8 cellular contexts compared by ENCODE assay signal in the genomic region with DNA sequence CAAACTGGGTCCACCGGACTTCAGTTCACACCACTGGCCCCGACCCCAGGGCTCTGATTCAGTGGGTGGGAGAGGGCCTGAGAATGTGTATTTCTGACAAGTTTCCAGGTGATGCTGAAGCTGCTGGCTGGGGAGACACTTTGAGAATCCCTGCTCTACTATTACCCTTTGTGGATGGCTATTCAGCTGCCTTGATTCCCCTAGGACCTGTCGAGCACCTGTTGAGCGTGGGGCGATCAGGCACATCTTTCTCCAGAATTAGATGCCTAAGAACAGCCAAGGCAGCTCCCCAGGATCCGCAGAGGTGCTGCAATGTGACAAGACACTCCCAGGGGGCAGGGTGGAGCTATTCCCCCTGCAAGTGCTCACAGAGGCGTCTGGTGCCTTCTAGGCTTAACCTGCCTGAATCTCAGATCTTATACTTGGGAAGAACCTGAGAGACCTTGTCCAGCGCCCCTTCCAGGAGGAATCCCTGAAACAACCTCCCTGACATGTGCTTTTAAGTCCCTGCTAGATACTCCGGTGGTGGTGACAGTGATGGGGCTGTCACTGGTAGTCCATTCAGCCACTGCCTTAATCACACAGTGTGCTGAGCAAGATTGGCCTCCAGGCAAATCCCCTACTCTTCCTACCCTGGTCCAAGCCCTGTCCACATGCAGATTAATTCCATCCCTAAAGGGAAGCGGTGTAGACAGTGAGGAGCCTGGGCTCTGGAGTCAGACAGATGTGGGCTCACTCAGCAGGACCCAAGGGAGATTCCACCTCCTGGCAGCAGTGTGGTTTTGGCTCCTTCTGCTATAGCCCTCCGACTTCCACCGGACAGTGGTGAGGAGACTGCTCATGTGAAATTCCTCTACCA. TPM values are rescaled to one million over a fixed set of nuclear protein-coding genes. Genes with fewer than 3 reads are reported as not detected.
DNase-seq lines count a peak whose midpoint lies in the region; ATAC-seq, FAIRE-seq and TF ChIP-seq lines count a peak whose summit lies in the region.

No MANE protein-coding gene starts in this region.

- H3K9ac ChIP-seq in SK-N-SH (no peak overlapping the region), kidney (ENCODE audit: low read length in 2 of 2) (no peak overlapping the region)

- intact Hi-C loops in kidney (cut with DNase I): no loop called here
- intact Hi-C loops in uterus (cut with DNase I; ENCODE audit: low total_unique reads): no loop called here

- H3K27me3 ChIP-seq in SK-N-SH (ENCODE audit: insufficient read depth) (peaks cover 16% of the 10 kb centered on the region), uterus (no peaks in the 10 kb centered on the region)

- no peak for FAIRE-seq in kidney (lab: Jason Lieb, UNC)

- H2AFZ ChIP-seq in SK-N-SH (ENCODE audit: low read depth): no peak overlapping the region

- H3K4me3 ChIP-seq in SK-N-SH (ENCODE audit: low read depth in 2 of 2, low read length in 1 of 2) (no peak overlapping the region), kidney (ENCODE audit: low read length in 2 of 2) (no peak overlapping the region), uterus (no peak overlapping the region)

- peak; percentile 37; the same call in 1 of the 2 replicates for TF ChIP-seq RAD21 in SK-N-SH (IDR thresholded peaks at IDR 0.05; ENCODE audit: low read length)

- 47% methylated on average over 11 of the region's 12 CpGs for WGBS in SK-N-SH (ENCODE audit: low lambda C conversion rate)

- H3K4me1 ChIP-seq in SK-N-SH (ENCODE audit: control insufficient read depth in 1 of 2, insufficient read depth in 2 of 2, low read depth in 1 of 2, low read length in 1 of 2) (peaks cover 6 to 7% of the 10 kb centered on the region in 2 experiments; a peak in 2 of 4 replicates), kidney (ENCODE audit: control insufficient read depth in 1 of 2, insufficient read depth in 1 of 2, low read depth in 1 of 2, low read length in 2 of 2) (no peaks in the 10 kb centered on the region), uterus (no peaks in the 10 kb centered on the region)

- peak; percentile 88 for DNase-seq in DMS 273 treated with DMSO at 0.1 percent for 48 hours (lab: John Stamatoyannopoulos, UW)
- peak; percentile 17 for DNase-seq in HK-2 (ENCODE audit: unreplicated experiment)
- peak; percentile 65 for DNase-seq in SK-N-SH
- peak; percentile 58 for DNase-seq in kidney
- no peak for DNase-seq in uterus
- no peak for DNase-seq in OCI-M2 (lab: John Stamatoyannopoulos, UW; ENCODE audit: unreplicated experiment)
- DNase-seq in NCI-H1930 (lab: John Stamatoyannopoulos, UW): no peak

- CTCF ChIA-PET in SK-N-SH (lab: Yijun Ruan, JAX): interaction anchor here (0.8 to 4.9 kb wide), 10 partner anchors 8 to 312 kb away, joined by 3 to 21 read pairs (median 4); a partner anchor contains a TSS

- H3K36me3 ChIP-seq in SK-N-SH (replicated peaks in 1 of 2; ENCODE audit: control insufficient read depth in 1 of 2, insufficient read depth in 2 of 2, low read length in 1 of 2): no peaks in the 10 kb centered on the region
- H3K36me3 ChIP-seq in kidney (ENCODE audit: control insufficient read depth in 1 of 2, insufficient read depth in 2 of 2, low read length in 2 of 2): no peaks in the 10 kb centered on the region
- no peaks in the 10 kb centered on the region for H3K36me3 ChIP-seq in uterus

- ATAC-seq in HG03196 (IDR thresholded peaks at IDR 0.05; ENCODE audit: unreplicated experiment): no peak

- TF ChIP-seq CTCF in SK-N-SH (IDR thresholded peaks at IDR 0.05) (peak; percentile 46; the same call in 1 of the 2 replicates), kidney (IDR thresholded peaks at IDR 0.05; ENCODE audit: borderline replicate concordance, extremely low read depth, insufficient read depth) (no peak), uterus (IDR thresholded peaks at IDR 0.05) (no peak)

- H3K4me2 ChIP-seq in SK-N-SH: no peak overlapping the region

- no peak for TF ChIP-seq EP300 in SK-N-SH (IDR thresholded peaks at IDR 0.05; ENCODE audit: borderline replicate concordance in 1 of 2, low read depth in 1 of 2, low read length in 1 of 2)

- H3K9me3 ChIP-seq in SK-N-SH (no peaks in the 10 kb centered on the region), kidney (ENCODE audit: control insufficient read depth in 1 of 2, low read length in 2 of 2) (no peaks in the 10 kb centered on the region), uterus (no peaks in the 10 kb centered on the region)

- POLR2A ChIA-PET in SK-N-SH (lab: Yijun Ruan, JAX): interaction anchor here (1.0 kb wide), 1 partner anchor 41 kb away, joined by 3 read pairs; a partner anchor contains a TSS

- H3F3A ChIP-seq in SK-N-SH (replicated peaks; ENCODE audit: insufficient read depth): no peaks in the 10 kb centered on the region

- no peaks in the 10 kb centered on the region for H3K79me2 ChIP-seq in SK-N-SH (ENCODE audit: insufficient read depth)

- TF ChIP-seq POLR2A in uterus (IDR thresholded peaks at IDR 0.05): no peak

- no peaks in the 10 kb centered on the region for H4K20me1 ChIP-seq in SK-N-SH (ENCODE audit: insufficient read depth)

- H3K27ac ChIP-seq in SK-N-SH (ENCODE audit: low read depth in 2 of 2, low read length in 1 of 2) (no peak overlapping the region), kidney (ENCODE audit: low read depth in 2 of 2, low read length in 2 of 2) (no peak overlapping the region), uterus (no peak overlapping the region)

- no peaks in the 10 kb centered on the region for H3K9me2 ChIP-seq in SK-N-SH

TF ChIP-seq in SK-N-SH, 30 proteins besides CTCF, POLR2A, EP300 and RAD21:
- peak; percentile 27; the same call in 1 of the 2 replicates for TF ChIP-seq SMC3 (IDR thresholded peaks at IDR 0.05; ENCODE audit: low read depth, low read length)
- TF ChIP-seq, protein P1, sequence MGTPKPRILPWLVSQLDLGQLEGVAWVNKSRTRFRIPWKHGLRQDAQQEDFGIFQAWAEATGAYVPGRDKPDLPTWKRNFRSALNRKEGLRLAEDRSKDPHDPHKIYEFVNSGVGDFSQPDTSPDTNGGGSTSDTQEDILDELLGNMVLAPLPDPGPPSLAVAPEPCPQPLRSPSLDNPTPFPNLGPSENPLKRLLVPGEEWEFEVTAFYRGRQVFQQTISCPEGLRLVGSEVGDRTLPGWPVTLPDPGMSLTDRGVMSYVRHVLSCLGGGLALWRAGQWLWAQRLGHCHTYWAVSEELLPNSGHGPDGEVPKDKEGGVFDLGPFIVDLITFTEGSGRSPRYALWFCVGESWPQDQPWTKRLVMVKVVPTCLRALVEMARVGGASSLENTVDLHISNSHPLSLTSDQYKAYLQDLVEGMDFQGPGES (IDR thresholded peaks at IDR 0.05; ENCODE audit: low read depth, low read length): no peak

RNA-seq across cellular contexts. Expression of gene OTOF, which starts 43.4 kb away (rescaled TPM):
- polyA plus RNA-seq in SK-N-SH (2012; rRNA removed) (not detected in 2 replicates), kidney (ENCODE audit: insufficient read depth, low read depth, low replicate concordance) (not detected)
- 0.01 TPM in 1 of 2 replicates, not detected in the other for polyA plus RNA-seq in SK-N-SH (2012; cell fraction: cytosol; rRNA removed)
- polyA plus RNA-seq in SK-N-SH (2012; cell fraction: nucleus; rRNA removed): 0.01 TPM in 2 replicates
- total RNA-seq in kidney (0.16 TPM), uterus (under 1 TPM in 1 of 4 donors, not detected in 3; 0.21 TPM)

Comparison
In these comparisons a context has a peak if more than half of its experiments do, and no peak if none do; other contexts are left out.
1. DNase-seq: peak in DMS 273 treated with DMSO at 0.1 percent for 48 hours (single experiment), HK-2 (single experiment), SK-N-SH (single experiment) and kidney (single experiment); none in uterus (0 of 2), OCI-M2 (single experiment) and NCI-H1930 (0 of 2).